19 cellular contexts compared by ENCODE assay signal in genomic region chr14:64683264-64683663, GRCh38. TPM values are rescaled to one million over a fixed set of nuclear protein-coding genes. Genes with fewer than 3 reads are reported as not detected.
A peak's percentile ranks its signal among the peaks of the same experiment; 100 is the strongest.
DNase-seq lines count a peak whose midpoint lies in the region; ATAC-seq and TF ChIP-seq lines count a peak whose summit lies in the region.
"Had no signal": no experiment of that assay in that cellular context is flagged by ENCODE, and none has a peak within 500 bp of the region (broad histone marks: within the 10 kb centered on the region; RNA-seq: fewer than 3 reads in every experiment).

No MANE protein-coding gene starts in this region.

- H3K79me2 ChIP-seq in hepatocyte = no peaks in the 10 kb centered on the region

- WGBS in heart right ventricle, 2 donors = 84 to 96% methylated on average over 15 of the region's 15 CpGs
- 98% methylated on average over 13 of the region's 15 CpGs for WGBS in hepatocyte (ENCODE audit: low lambda C conversion rate, missing lambda C conversion rate)

- peak overlapping the region in 8 of 10 donors; percentile 41 to 85 (median 80) for H3K27ac ChIP-seq in heart right ventricle
- H3K27ac ChIP-seq in hepatocyte = peak overlapping the region; percentile 86
- H3K27ac ChIP-seq in uterus = peak overlapping the region; percentile 83 to 84
- H3K27ac ChIP-seq: foreskin keratinocyte, VCaP had no signal

- H4K20me1 ChIP-seq in hepatocyte (ENCODE audit: insufficient read depth, poor library complexity, severe bottlenecking) = no peaks in the 10 kb centered on the region

- H3K4me3 ChIP-seq in heart right ventricle (no peak overlapping the region), hepatocyte (no peak overlapping the region), uterus (no peak overlapping the region)
- H3K4me3 ChIP-seq: A549, lower lobe of right lung, pancreas had no signal

- H3K9me2 ChIP-seq in hepatocyte (replicated peaks; ENCODE audit: insufficient read depth) = no peaks in the 10 kb centered on the region

- peaks cover 8 to 49% (median 31%) of the 10 kb centered on the region in 9 donors for H3K4me1 ChIP-seq in heart right ventricle
- peaks cover 38% of the 10 kb centered on the region for H3K4me1 ChIP-seq in hepatocyte (ENCODE audit: insufficient read depth)
- H3K4me1 ChIP-seq in uterus = peaks cover 0 to 24% of the 10 kb centered on the region in 2 donors

- DNase-seq in heart right ventricle = no peak
- no peak for DNase-seq in Right ventricle myocardium inferior (ENCODE audit: missing footprints)
- DNase-seq in hepatocyte (ENCODE audit: low spot score) = no peak
- DNase-seq in pons (ENCODE audit: low spot score) = peak; percentile 96
- no peak for DNase-seq in uterus
- no peak for DNase-seq in iPS-NIHi7 (ENCODE audit: extremely low spot score)
- DNase-seq in GM13977 (ENCODE audit: low spot score) = no peak
- no peak for DNase-seq in left lobe of liver (ENCODE audit: low spot score)
- DNase-seq: activated naive CD8-positive, alpha-beta T cell treated with anti-CD3 and anti-CD28 coated beads, Interleukin-2, amount 10 ng/mL, durations not matched to agents 7 days and 5 days; Caco-2; foreskin keratinocyte; lower lobe of right lung; NCI-H1694 treated with DMSO at 0.1 percent for 48 hours; NCI-H82; pancreas; SIG-M5; stimulated activated naive CD8-positive, alpha-beta T cell treated with anti-CD3 and anti-CD28 coated beads, Interleukin-15, amount 100 ng/mL, for 72 hours had no signal

- no peak overlapping the region for H3K4me2 ChIP-seq in hepatocyte
- H3K4me2 ChIP-seq: A549 had no signal

- TF ChIP-seq POLR2A in uterus (IDR thresholded peaks at IDR 0.05) = no peak

- H3K27me3 ChIP-seq in heart right ventricle (no peaks in the 10 kb centered on the region), hepatocyte (no peaks in the 10 kb centered on the region), uterus (no peaks in the 10 kb centered on the region)
- H3K27me3 ChIP-seq: foreskin keratinocyte, pancreas had no signal

- H2AFZ ChIP-seq in hepatocyte = no peak overlapping the region

- in situ Hi-C loops in GM13977 (cut with MboI; ENCODE audit: low pct_unique_long_range_greater_than_20kb, low sequenced_read_pairs, unreplicated experiment) = no loop called here

- no peaks in the 10 kb centered on the region for H3K9me3 ChIP-seq in heart right ventricle
- H3K9me3 ChIP-seq in hepatocyte (ENCODE audit: low read depth) = no peaks in the 10 kb centered on the region
- no peaks in the 10 kb centered on the region for H3K9me3 ChIP-seq in uterus
- H3K9me3 ChIP-seq: A549, Caco-2, lower lobe of right lung, pancreas had no signal

- intact Hi-C loops in heart right ventricle (cut with DNase I) = loop anchor here in 3 of 10 donors (5.0 kb wide), 2 partner anchors 34 to 74 kb away; no protein-coding TSS in a partner anchor
- intact Hi-C loops in Right ventricle myocardium inferior (cut with DNase I) = no loop called here
- intact Hi-C loops in uterus (cut with DNase I; ENCODE audit: low total_unique reads) = no loop called here

- TF ChIP-seq CTCF in heart right ventricle (IDR thresholded peaks at IDR 0.05) (no peak), hepatocyte (IDR thresholded peaks at IDR 0.05; ENCODE audit: poor library complexity) (no peak), uterus (IDR thresholded peaks at IDR 0.05) (no peak), GM13977 (IDR thresholded peaks at IDR 0.05; ENCODE audit: extremely low read depth, insufficient read depth, missing control alignments) (no peak)

- H3K36me3 ChIP-seq in heart right ventricle = no peaks in the 10 kb centered on the region
- no peaks in the 10 kb centered on the region for H3K36me3 ChIP-seq in hepatocyte (replicated peaks; ENCODE audit: insufficient read depth, low read depth)
- no peaks in the 10 kb centered on the region for H3K36me3 ChIP-seq in uterus
- H3K36me3 ChIP-seq: lower lobe of right lung, pancreas had no signal

- peak in 1 of 8 donors; percentile 11 for ATAC-seq in heart right ventricle
- ATAC-seq in Right ventricle myocardium inferior = no peak
- ATAC-seq in left lobe of liver = no peak
- ATAC-seq: foreskin keratinocyte; stimulated activated naive CD8-positive, alpha-beta T cell treated with anti-CD3 and anti-CD28 coated beads, Interleukin-15, amount 100 ng/mL, for 72 hours had no signal

RNA-seq across cellular contexts. Expression of gene PLEKHG3, which starts 21.0 kb away (rescaled TPM):
- total RNA-seq in heart right ventricle (10 to 100 TPM; 11.2 to 25.5 (median 16.2) TPM), Right ventricle myocardium inferior (19.6 TPM), hepatocyte (41.8 and 54.2 TPM in 2 replicates), uterus (100 to 1,000 TPM in 1 of 4 donors, 10 to 100 TPM in 3; 40.5 to 178 (median 59.7) TPM), left lobe of liver (32.8 TPM)
- polyA plus RNA-seq in heart right ventricle (1 to 10 TPM; 5.0 to 9.4 TPM), hepatocyte (37.1 and 42.7 TPM in 2 replicates)
